4 cellular contexts compared by ENCODE assay signal in the genomic region with DNA sequence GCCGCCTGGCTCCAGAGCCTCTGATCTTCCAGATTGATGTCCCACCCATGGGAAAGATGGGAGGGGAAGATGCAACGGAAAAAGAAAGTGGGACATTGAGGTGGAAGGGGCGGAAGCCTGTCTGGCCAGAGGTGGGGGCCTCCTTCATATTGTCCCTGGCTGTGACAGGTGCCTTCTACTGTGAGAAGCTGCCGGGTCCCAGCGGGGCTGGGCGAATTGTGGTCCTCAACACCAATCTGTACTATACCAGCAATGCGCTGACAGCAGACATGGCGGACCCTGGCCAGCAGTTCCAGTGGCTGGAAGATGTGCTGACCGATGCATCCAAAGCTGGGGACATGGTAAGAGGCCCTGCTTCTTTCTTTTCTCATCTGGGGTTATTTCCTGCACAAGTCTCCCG. TPM values are rescaled to one million over a fixed set of nuclear protein-coding genes. Genes with fewer than 3 reads are reported as not detected.
"Had no signal": no experiment of that assay in that cellular context is flagged by ENCODE, and none has a peak within 500 bp of the region (broad histone marks: within the 10 kb centered on the region; RNA-seq: fewer than 3 reads in every experiment).

No MANE protein-coding gene starts in this region.

- H3K4me3 Mint-ChIP-seq: GM23338, H9 had no signal

- H2AFZ ChIP-seq: GM23338 had no signal

- H3K9me3 Mint-ChIP-seq: GM23338, H9 had no signal

- H3K4me3 ChIP-seq: GM23338 had no signal

- H3K27ac Mint-ChIP-seq: GM23338, H9 had no signal

- H3K4me2 ChIP-seq: GM23338 had no signal

- DNase-seq: H9, HCEC 1CT, IMR-90 had no signal

RNA-seq across cellular contexts. Expression of gene SMPDL3B, which starts 19.4 kb away (rescaled TPM):
- total RNA-seq: IMR-90 had no signal
- polyA plus RNA-seq: IMR-90 had no signal
